ENCODE assay signal across 20 cellular contexts in the genomic region with DNA sequence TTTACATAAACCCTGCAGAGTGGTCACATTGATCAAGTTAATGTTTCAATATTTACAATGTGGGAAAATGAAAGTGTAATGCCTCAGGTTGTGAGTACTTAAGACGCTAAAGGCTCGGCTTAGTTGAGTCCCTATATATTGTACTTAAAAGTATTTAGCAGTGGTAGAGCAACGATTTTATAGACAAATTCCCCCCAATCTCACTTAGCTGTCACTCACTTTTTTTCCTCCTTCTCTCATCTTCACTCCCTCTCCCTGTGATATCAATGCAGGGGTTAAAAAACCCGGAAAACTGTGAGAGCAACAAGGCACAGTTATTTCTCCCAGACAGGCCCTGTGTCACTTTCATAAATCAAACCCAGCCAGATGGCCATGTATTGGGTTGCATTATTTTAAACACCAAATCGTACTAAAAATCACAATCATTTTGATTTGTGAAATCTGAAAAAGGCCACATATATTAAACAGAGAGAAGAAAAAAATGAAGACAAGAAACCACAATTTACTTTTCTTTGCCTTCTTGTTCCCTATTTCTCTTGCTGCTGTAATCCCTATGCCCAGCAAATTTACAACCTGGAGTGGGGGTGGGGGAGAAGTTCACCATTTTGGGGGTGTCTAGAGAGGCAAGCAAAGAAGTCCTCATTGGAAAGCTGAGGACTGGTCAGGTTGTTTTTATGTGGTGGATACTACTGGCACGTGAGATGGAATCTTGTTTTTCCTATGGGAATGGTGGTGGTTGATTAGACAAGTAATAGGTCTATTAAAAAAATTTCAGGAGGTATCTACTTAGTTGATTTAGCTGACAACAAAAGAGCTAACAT. TPM values are rescaled to one million over a fixed set of nuclear protein-coding genes. Genes with fewer than 3 reads are reported as not detected.
DNase-seq lines count a peak whose midpoint lies in the region; ATAC-seq and TF ChIP-seq lines count a peak whose summit lies in the region.
"Had no signal": no experiment of that assay in that cellular context is flagged by ENCODE, and none has a peak within 500 bp of the region (broad histone marks: within the 10 kb centered on the region; RNA-seq: fewer than 3 reads in every experiment).

No MANE protein-coding gene starts in this region.

- peaks cover 45% of the 10 kb centered on the region for H3K4me1 Mint-ChIP-seq in osteocyte (ENCODE audit: unreplicated experiment)

- TF ChIP-seq CTCF in osteocyte (IDR thresholded peaks at IDR 0.05) = no peak

- H3K27ac Mint-ChIP-seq in osteocyte (ENCODE audit: unreplicated experiment) = peak overlapping the region; percentile 92
- H3K27ac Mint-ChIP-seq: CD8-positive, alpha-beta T cell had no signal

- H3K4me3 Mint-ChIP-seq in osteocyte (ENCODE audit: unreplicated experiment) = peak overlapping the region; percentile 75
- H3K4me3 Mint-ChIP-seq: CD8-positive, alpha-beta T cell had no signal

- H3K9me3 Mint-ChIP-seq in osteocyte (ENCODE audit: unreplicated experiment) = no peaks in the 10 kb centered on the region

- DNase-seq in Caki2 (ENCODE audit: low read depth) (peak; percentile 76), KBM-7 (peak; percentile 72), globus pallidus (ENCODE audit: low spot score) (peak; percentile 63), osteocyte (ENCODE audit: extremely low spot score, unreplicated experiment) (no peak), A172 (ENCODE audit: low spot score) (no peak), cerebellum (ENCODE audit: low spot score) (no peak), NCI-H1694 treated with DMSO at 0.1 percent for 48 hours (lab: John Stamatoyannopoulos, UW) (no peak)
- DNase-seq: activated naive CD4-positive, alpha-beta T cell; CD8-positive, alpha-beta T cell; colonic mucosa; DMS79 treated with DMSO at 0.1 percent for 48 hours; mesenchymal stem cell; NCI-H1930; right cardiac atrium; SHP77; testis had no signal

- peaks cover 14% of the 10 kb centered on the region for H3K36me3 Mint-ChIP-seq in osteocyte (ENCODE audit: unreplicated experiment)
- H3K36me3 Mint-ChIP-seq: CD8-positive, alpha-beta T cell had no signal

- in situ Hi-C loops in Caki2 (cut with HindIII; ENCODE audit: low pct_unique_long_range_greater_than_20kb, low sequenced_read_pairs) (no loop called here), KBM-7 (cut with MboI; ENCODE audit: low pct_unique_long_range_greater_than_20kb, low sequenced_read_pairs) (loop anchor here (25.0 kb wide), 1 partner anchor 222 kb away; no protein-coding TSS in a partner anchor)

- ATAC-seq in GM18870 (IDR thresholded peaks at IDR 0.05; ENCODE audit: unreplicated experiment) = no peak
- ATAC-seq: CD8-positive, alpha-beta T cell; K562; right cardiac atrium had no signal

- H3K27me3 Mint-ChIP-seq in osteocyte (ENCODE audit: unreplicated experiment) = peaks cover 23% of the 10 kb centered on the region

RNA-seq across cellular contexts. Expression of gene POU3F3, which starts 5.6 kb away (rescaled TPM):
- total RNA-seq in Caki2 (2014; rRNA removed; shearing (Covaris generic); ENCODE audit: low replicate concordance) = 48.8 and 57.1 TPM in 2 replicates
- total RNA-seq in osteocyte (35.5 TPM in 2 replicates), cerebellum (30.7 TPM)
- total RNA-seq in A172 (2014; rRNA removed; shearing (Covaris generic)) = not detected in 2 replicates
- total RNA-seq: CD8-positive, alpha-beta T cell; K562; NCI-H460; T-helper 1 cell treated with Interleukin-12 subunit alpha and Interleukin-12 subunit beta and Interleukin-4 antibody, amounts not matched to agents 30 ng/mL and 1 ng/mL, for 36 hours had no signal

Comparison
In these comparisons a context has a peak if more than half of its experiments do, and no peak if none do; other contexts are left out.
1. DNase-seq: peak in Caki2 (single experiment), KBM-7 (single experiment) and globus pallidus (single experiment); none in osteocyte (single experiment), A172 (single experiment), cerebellum (single experiment) and NCI-H1694 treated with DMSO at 0.1 percent for 48 hours (single experiment).
2. RNA of gene POU3F3, which starts 5.6 kb away (total RNA-seq): 48.8 to 57.1 TPM in Caki2, 35.5 TPM in osteocyte and 30.7 TPM in cerebellum (single experiment); not detected in A172; every median in the first group is over 10 times any median in the second.